Comparison of ENCODE assay signal across 11 cellular contexts in the genomic region with DNA sequence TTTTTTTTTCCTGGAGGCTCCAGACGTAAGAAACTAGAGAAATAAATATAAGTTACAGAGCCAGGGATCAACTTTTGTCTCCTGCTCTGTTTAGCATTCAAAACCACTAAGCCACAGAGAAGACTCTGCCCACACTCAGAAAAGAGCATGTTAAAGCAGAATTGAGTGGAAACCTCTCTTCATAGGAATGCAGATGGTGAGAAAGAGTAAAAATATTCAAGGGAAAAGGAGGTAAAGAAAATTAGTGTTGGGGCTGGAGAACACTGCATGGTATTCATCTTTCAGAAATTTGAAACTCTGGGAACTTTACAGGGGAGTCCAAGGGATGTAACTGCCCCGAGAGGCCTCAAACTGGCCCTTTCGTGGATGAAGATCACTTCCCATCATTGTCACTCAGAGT.
DNase-seq lines count a peak whose midpoint lies in the region; ATAC-seq and TF ChIP-seq lines count a peak whose summit lies in the region.
"Had no signal": no experiment of that assay in that cellular context is flagged by ENCODE, and none has a peak within 500 bp of the region (broad histone marks: within the 10 kb centered on the region; RNA-seq: fewer than 3 reads in every experiment).

No MANE protein-coding gene starts in this region.

- H3K27me3 ChIP-seq in upper lobe of right lung, result no peaks in the 10 kb centered on the region
- H3K27me3 ChIP-seq: foreskin keratinocyte had no signal

- H3K4me3 Mint-ChIP-seq in activated T-cell treated with anti-CD3 and anti-CD28 coated beads, Interleukin-2, amount 50 U/mL, for 24 hours, result no peak overlapping the region
- H3K4me3 Mint-ChIP-seq in brain, result no peak overlapping the region
- H3K4me3 Mint-ChIP-seq in memory B cell, result no peak overlapping the region

- no peaks in the 10 kb centered on the region for H3K9me3 ChIP-seq in upper lobe of right lung

- ATAC-seq in memory B cell (ENCODE audit: low read depth) (no peak), upper lobe of right lung (no peak)
- ATAC-seq: foreskin keratinocyte had no signal

- peak overlapping the region; percentile 53 for H3K27ac Mint-ChIP-seq in activated T-cell treated with anti-CD3 and anti-CD28 coated beads, Interleukin-2, amount 50 U/mL, for 24 hours
- peak overlapping the region; percentile 8 to 61 (median 53) for H3K27ac Mint-ChIP-seq in brain
- H3K27ac Mint-ChIP-seq in memory B cell, result peak overlapping the region; percentile 48

- peak overlapping the region; percentile 11 for H3K27ac ChIP-seq in upper lobe of right lung
- H3K27ac ChIP-seq: foreskin keratinocyte had no signal

- DNase-seq in activated T-cell treated with anti-CD3 and anti-CD28 coated beads, Interleukin-2, amount 50 U/mL, for 24 hours, result no peak
- DNase-seq in activated T-cell treated with anti-CD3 and anti-CD28 coated beads for 4 hours, result no peak
- no peak for DNase-seq in memory B cell (ENCODE audit: low spot score in 2 of 2)
- DNase-seq in upper lobe of right lung, result no peak
- DNase-seq in germinal center (ENCODE audit: low spot score), result no peak
- DNase-seq in SIG-M5 treated with dmso at 0.1 percent for 504 hours (lab: John Stamatoyannopoulos, UW; ENCODE audit: unreplicated experiment), result no peak
- DNase-seq in central memory CD4-positive, alpha-beta T cell, result no peak
- DNase-seq: NCI-H1417 treated with DMSO at 0.1 percent for 48 hours, retina had no signal

- peaks cover 6% of the 10 kb centered on the region for H3K4me1 Mint-ChIP-seq in activated T-cell treated with anti-CD3 and anti-CD28 coated beads, Interleukin-2, amount 50 U/mL, for 24 hours (ENCODE audit: low read depth)
- H3K4me1 Mint-ChIP-seq in brain (peaks cover 13% of the 10 kb centered on the region), memory B cell (no peaks in the 10 kb centered on the region)

- no peak overlapping the region for H3K4me3 ChIP-seq in upper lobe of right lung

- no peaks in the 10 kb centered on the region for H3K27me3 Mint-ChIP-seq in activated T-cell treated with anti-CD3 and anti-CD28 coated beads, Interleukin-2, amount 50 U/mL, for 24 hours
- no peaks in the 10 kb centered on the region for H3K27me3 Mint-ChIP-seq in brain
- H3K27me3 Mint-ChIP-seq in memory B cell, result peaks cover 3% of the 10 kb centered on the region

- no peaks in the 10 kb centered on the region for H3K4me1 ChIP-seq in upper lobe of right lung
- H3K4me1 ChIP-seq: foreskin keratinocyte had no signal

- H3K36me3 Mint-ChIP-seq in activated T-cell treated with anti-CD3 and anti-CD28 coated beads, Interleukin-2, amount 50 U/mL, for 24 hours (ENCODE audit: low read depth), result no peaks in the 10 kb centered on the region
- H3K36me3 Mint-ChIP-seq in brain, result peaks cover 4% of the 10 kb centered on the region
- no peaks in the 10 kb centered on the region for H3K36me3 Mint-ChIP-seq in memory B cell

- H3K36me3 ChIP-seq in upper lobe of right lung, result no peaks in the 10 kb centered on the region

- intact Hi-C loops in upper lobe of right lung (cut with DNase I), result no loop called here

- TF ChIP-seq CTCF in brain (conservative IDR thresholded peaks at IDR 0.05), result no peak
- TF ChIP-seq CTCF in upper lobe of right lung (IDR thresholded peaks at IDR 0.05), result no peak

- no peaks in the 10 kb centered on the region for H3K9me3 Mint-ChIP-seq in activated T-cell treated with anti-CD3 and anti-CD28 coated beads, Interleukin-2, amount 50 U/mL, for 24 hours
- H3K9me3 Mint-ChIP-seq in brain (no peaks in the 10 kb centered on the region), memory B cell (no peaks in the 10 kb centered on the region)
